1 cellular context compared by ENCODE assay signal in genomic region chr4:112510191-112510467, GRCh38.
TF ChIP-seq lines count a peak whose summit lies in the region.

No MANE protein-coding gene starts in this region.

TF ChIP-seq in H1, 55 proteins besides CTCF, POLR2A, EP300 and RAD21 (continued from another document):
- TF ChIP-seq RBBP5 (IDR thresholded peaks at IDR 0.05; ENCODE audit: borderline replicate concordance, low read depth, low read length) (no peak), SP1 (IDR thresholded peaks at IDR 0.05; ENCODE audit: low read depth, low read length) (no peak), MAFK (IDR thresholded peaks at IDR 0.05; ENCODE audit: low read depth, low read length) (no peak), GABPA (IDR thresholded peaks at IDR 0.05; ENCODE audit: borderline replicate concordance, insufficient read depth, low read length) (no peak), GTF2F1 (IDR thresholded peaks at IDR 0.05; ENCODE audit: borderline replicate concordance, low read depth, low read length) (no peak), TAF7 (optimal IDR thresholded peaks at IDR 0.05; ENCODE audit: borderline replicate concordance, low read depth, low read length) (no peak), CREB1 (IDR thresholded peaks at IDR 0.05) (no peak), RFX5 (IDR thresholded peaks at IDR 0.05; ENCODE audit: borderline replicate concordance, low read depth, low read length) (no peak), TEAD4 (IDR thresholded peaks at IDR 0.05; ENCODE audit: low read depth, low read length) (no peak), KDM5A (IDR thresholded peaks at IDR 0.05; ENCODE audit: low read length) (no peak), ATF3 (IDR thresholded peaks at IDR 0.05; ENCODE audit: insufficient read depth, low read depth, low read length) (no peak), SIN3A (conservative IDR thresholded peaks at IDR 0.05 in 1 of 2, IDR thresholded peaks at IDR 0.05 in 1 of 2; ENCODE audit: low read depth in 1 of 2, low read length in 2 of 2) (no peak), E2F6 (IDR thresholded peaks at IDR 0.05) (no peak), ATF2 (IDR thresholded peaks at IDR 0.05; ENCODE audit: low read length) (no peak), POU5F1 (IDR thresholded peaks at IDR 0.05; ENCODE audit: low read depth, low read length) (no peak), CTBP2 (IDR thresholded peaks at IDR 0.05; ENCODE audit: borderline replicate concordance, insufficient read depth, insufficient read length, low read length) (no peak), RXRA (IDR thresholded peaks at IDR 0.05; ENCODE audit: insufficient read depth, low read depth, low read length) (no peak), CEBPB (IDR thresholded peaks at IDR 0.05; ENCODE audit: low read depth, low read length) (no peak)
